11 cellular contexts compared by ENCODE assay signal in the genomic region with DNA sequence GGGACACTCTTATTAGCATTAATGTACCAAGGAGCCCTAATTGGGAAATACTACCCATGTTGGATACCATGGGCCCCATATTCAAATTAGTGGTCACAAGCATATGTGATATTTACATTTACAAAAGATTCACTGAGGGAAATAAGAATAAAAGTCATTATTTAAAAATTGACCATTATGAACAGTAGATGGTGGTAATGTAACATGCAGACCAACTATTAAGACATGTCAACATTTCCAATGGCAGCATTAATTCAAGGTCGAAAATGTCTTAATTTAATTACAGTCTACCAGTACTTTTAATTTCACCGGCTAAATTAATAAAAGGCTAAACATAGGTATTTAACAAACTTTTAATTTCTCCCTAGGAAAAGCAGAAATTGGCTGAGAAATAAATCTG. TPM values are rescaled to one million over a fixed set of nuclear protein-coding genes. Genes with fewer than 3 reads are reported as not detected.
DNase-seq lines count a peak whose midpoint lies in the region; ATAC-seq, FAIRE-seq and TF ChIP-seq lines count a peak whose summit lies in the region.
"Had no signal": no experiment of that assay in that cellular context is flagged by ENCODE, and none has a peak within 500 bp of the region (broad histone marks: within the 10 kb centered on the region; RNA-seq: fewer than 3 reads in every experiment).

No MANE protein-coding gene starts in this region.

- CTCF ChIA-PET in AG04450 (lab: Charles Lee), result interaction anchor here (1.2 kb wide), 1 partner anchor 12 kb away, joined by 4 read pairs; no protein-coding TSS in a partner anchor
- CTCF ChIA-PET in SK-N-SH (lab: Yijun Ruan, JAX), result interaction anchor here (0.6 to 2.8 kb wide), 25 partner anchors 12 to 1346 kb away, joined by 3 to 12 read pairs (median 4); a partner anchor contains a TSS

- peaks cover 0 to 6% of the 10 kb centered on the region in 2 donors for H3K36me3 Mint-ChIP-seq in activated naive CD4-positive, alpha-beta T cell treated with anti-CD3 and anti-CD28 coated beads, Interleukin-2, amount 50 U/mL, for 72 hours
- H3K36me3 Mint-ChIP-seq: memory B cell had no signal

- no peak overlapping the region for H3K4me2 ChIP-seq in SK-N-SH

- H3K79me2 ChIP-seq in SK-N-SH (ENCODE audit: insufficient read depth), result no peaks in the 10 kb centered on the region

- no peak overlapping the region for H3K9ac ChIP-seq in SK-N-SH

- no peaks in the 10 kb centered on the region for H3K36me3 ChIP-seq in SK-N-SH (replicated peaks in 1 of 2; ENCODE audit: control insufficient read depth in 1 of 2, insufficient read depth in 2 of 2, low read length in 1 of 2)
- no peaks in the 10 kb centered on the region for H3K36me3 ChIP-seq in upper lobe of left lung
- H3K36me3 ChIP-seq: suprapubic skin had no signal

- H3K4me3 ChIP-seq in AG04450 (ENCODE audit: low read depth, low read length) (no peak overlapping the region), SK-N-SH (ENCODE audit: low read depth in 2 of 2, low read length in 1 of 2) (no peak overlapping the region), upper lobe of left lung (no peak overlapping the region)
- H3K4me3 ChIP-seq: suprapubic skin had no signal

- H3K4me1 ChIP-seq in SK-N-SH (ENCODE audit: control insufficient read depth in 1 of 2, insufficient read depth in 2 of 2, low read depth in 1 of 2, low read length in 1 of 2), result peaks cover 0 to 2% of the 10 kb centered on the region in 2 experiments; a peak in 1 of 4 replicates
- H3K4me1 ChIP-seq in upper lobe of left lung, result no peaks in the 10 kb centered on the region
- H3K4me1 ChIP-seq: suprapubic skin had no signal

- no peaks in the 10 kb centered on the region for H3F3A ChIP-seq in SK-N-SH (replicated peaks; ENCODE audit: insufficient read depth)

- POLR2A ChIA-PET in AG04450 (lab: Yijun Ruan, JAX) (no interaction called here), SK-N-SH (lab: Yijun Ruan, JAX) (interaction anchor here (0.6 kb wide), 1 partner anchor 81 kb away, joined by 7 read pairs; no protein-coding TSS in a partner anchor)

- no peaks in the 10 kb centered on the region for H4K20me1 ChIP-seq in SK-N-SH (ENCODE audit: insufficient read depth)

- no peak for TF ChIP-seq POLR2A in upper lobe of left lung (IDR thresholded peaks at IDR 0.05)

- ATAC-seq in GM18498 (IDR thresholded peaks at IDR 0.05; ENCODE audit: unreplicated experiment), result no peak
- ATAC-seq in activated naive CD4-positive, alpha-beta T cell treated with anti-CD3 and anti-CD28 coated beads, Interleukin-2, amount 50 U/mL, for 72 hours, result no peak
- no peak for ATAC-seq in HG02870 (IDR thresholded peaks at IDR 0.05; ENCODE audit: unreplicated experiment)
- no peak for ATAC-seq in upper lobe of left lung (ENCODE audit: low FRiP score in 2 of 2)

- TF ChIP-seq CTCF in AG04450 (IDR thresholded peaks at IDR 0.05; ENCODE audit: low read depth, low read length) (peak; percentile 28; the same call in 1 of the 2 replicates), SK-N-SH (IDR thresholded peaks at IDR 0.05) (peak; percentile 56), upper lobe of left lung (IDR thresholded peaks at IDR 0.05) (peak in 1 of 6 experiments; percentile 18)

- H3K27ac Mint-ChIP-seq in activated naive CD4-positive, alpha-beta T cell treated with anti-CD3 and anti-CD28 coated beads, Interleukin-2, amount 50 U/mL, for 72 hours, result no peak overlapping the region
- H3K27ac Mint-ChIP-seq: memory B cell had no signal

- H3K9me3 ChIP-seq in AG04450 (ENCODE audit: control insufficient read depth, insufficient read depth, low read length), result no peaks in the 10 kb centered on the region
- no peaks in the 10 kb centered on the region for H3K9me3 ChIP-seq in SK-N-SH
- no peaks in the 10 kb centered on the region for H3K9me3 ChIP-seq in upper lobe of left lung
- H3K9me3 ChIP-seq: suprapubic skin had no signal

- peak; percentile 85 for TF ChIP-seq RAD21 in SK-N-SH (IDR thresholded peaks at IDR 0.05; ENCODE audit: low read length)

- no peak for DNase-seq in AG04450 (ENCODE audit: low read depth, low spot score)
- peak; percentile 13 for DNase-seq in HCEC 1CT
- peak; percentile 29 for DNase-seq in SK-N-SH
- no peak for DNase-seq in frontal cortex (ENCODE audit: low spot score in 2 of 2)
- no peak for DNase-seq in activated naive CD4-positive, alpha-beta T cell treated with anti-CD3 and anti-CD28 coated beads, Interleukin-2, amount 50 U/mL, for 72 hours (ENCODE audit: low spot score in 2 of 2)
- DNase-seq in upper lobe of left lung, result no peak
- DNase-seq: activated T-cell treated with anti-CD3 and anti-CD28 coated beads for 4 hours had no signal

- no peak overlapping the region for H2AFZ ChIP-seq in SK-N-SH (ENCODE audit: low read depth)

- TF ChIP-seq EP300 in SK-N-SH (IDR thresholded peaks at IDR 0.05; ENCODE audit: borderline replicate concordance in 1 of 2, low read depth in 1 of 2, low read length in 1 of 2) (no peak), upper lobe of left lung (IDR thresholded peaks at IDR 0.05) (no peak)

- H3K27me3 ChIP-seq in AG04450 (ENCODE audit: control insufficient read depth, insufficient read depth, low read length) (no peaks in the 10 kb centered on the region), SK-N-SH (ENCODE audit: insufficient read depth) (no peaks in the 10 kb centered on the region), upper lobe of left lung (no peaks in the 10 kb centered on the region)
- H3K27me3 ChIP-seq: suprapubic skin had no signal

- FAIRE-seq in frontal cortex (lab: Jason Lieb, UNC), result peak; percentile 84

- 26% methylated on average over 2 of the region's 2 CpGs for WGBS in SK-N-SH (ENCODE audit: low lambda C conversion rate)
- WGBS in upper lobe of left lung, 2 donors, result 82 to 85% methylated on average over 2 of the region's 2 CpGs

- H3K27ac ChIP-seq in AG04450 (ENCODE audit: low read depth, low read length) (no peak overlapping the region), SK-N-SH (ENCODE audit: low read depth in 2 of 2, low read length in 1 of 2) (no peak overlapping the region), upper lobe of left lung (no peak overlapping the region)
- H3K27ac ChIP-seq: suprapubic skin had no signal

- H3K9me2 ChIP-seq in SK-N-SH, result no peaks in the 10 kb centered on the region

- H3K9me3 Mint-ChIP-seq in activated naive CD4-positive, alpha-beta T cell treated with anti-CD3 and anti-CD28 coated beads, Interleukin-2, amount 50 U/mL, for 72 hours, result peaks cover 3 to 7% of the 10 kb centered on the region in 2 donors
- H3K9me3 Mint-ChIP-seq: memory B cell had no signal

TF ChIP-seq in SK-N-SH, 30 proteins besides CTCF, POLR2A, EP300 and RAD21:
- TF ChIP-seq SMC3 (IDR thresholded peaks at IDR 0.05; ENCODE audit: low read depth, low read length) (peak; percentile 52), TEAD4 (IDR thresholded peaks at IDR 0.05; ENCODE audit: borderline replicate concordance, insufficient read depth) (no peak)

RNA-seq across cellular contexts. Expression of a gene that starts 26.3 kb away (rescaled TPM):
- polyA plus RNA-seq in AG04450 (2011; rRNA removed) (3.2 and 4.0 TPM in 2 replicates), SK-N-SH (2012; rRNA removed) (4.7 and 6.3 TPM in 2 replicates)
- polyA minus RNA-seq in AG04450 (2011; rRNA and poly(A)+ RNA removed), result 2.0 and 2.3 TPM in 2 replicates
- polyA plus RNA-seq in SK-N-SH (2012; cell fraction: cytosol; rRNA removed), result 6.1 and 7.1 TPM in 2 replicates
- polyA plus RNA-seq in SK-N-SH (2012; cell fraction: nucleus; rRNA removed), result 7.0 and 11.9 TPM in 2 replicates
- total RNA-seq in frontal cortex (28.1 TPM), upper lobe of left lung (10 to 100 TPM in 4 of 6 donors, 1 to 10 TPM in 2; 2.4 to 40.4 (median 14.6) TPM)
- total RNA-seq in activated naive CD4-positive, alpha-beta T cell treated with anti-CD3 and anti-CD28 coated beads, Interleukin-2, amount 50 U/mL, for 72 hours, result 1 to 10 TPM; 1.6 to 2.2 TPM

RNA-seq across cellular contexts. Expression of a gene that starts 26.4 kb away (rescaled TPM):
- polyA plus RNA-seq in AG04450 (2011; rRNA removed) (6.4 and 8.5 TPM in 2 replicates), SK-N-SH (2012; rRNA removed) (3.5 and 4.4 TPM in 2 replicates)
- 8.8 and 13.1 TPM in 2 replicates for polyA minus RNA-seq in AG04450 (2011; rRNA and poly(A)+ RNA removed)
- 3.7 and 3.8 TPM in 2 replicates for polyA plus RNA-seq in SK-N-SH (2012; cell fraction: cytosol; rRNA removed)
- 3.2 and 5.8 TPM in 2 replicates for polyA plus RNA-seq in SK-N-SH (2012; cell fraction: nucleus; rRNA removed)
- total RNA-seq in frontal cortex (15.1 TPM), upper lobe of left lung (1 to 10 TPM in 5 of 6 donors, under 1 TPM in 1; 0.67 to 6.8 (median 6.2) TPM)
- 10 to 100 TPM in 1 of 2 donors, 1 to 10 TPM in 1; 8.9 to 14.1 TPM for total RNA-seq in activated naive CD4-positive, alpha-beta T cell treated with anti-CD3 and anti-CD28 coated beads, Interleukin-2, amount 50 U/mL, for 72 hours

Comparison
In these comparisons a context has a peak if more than half of its experiments do, and no peak if none do; other contexts are left out.
1. DNase-seq: peak in HCEC 1CT (single experiment) and SK-N-SH (single experiment); none in AG04450 (single experiment), frontal cortex (0 of 2), activated naive CD4-positive, alpha-beta T cell treated with anti-CD3 and anti-CD28 coated beads, Interleukin-2, amount 50 U/mL, for 72 hours (0 of 2) and upper lobe of left lung (0 of 2).